ENCODE assay signal across 11 cellular contexts in genomic region chr4:105619193-105619931, GRCh38.
DNase-seq lines count a peak whose midpoint lies in the region; ATAC-seq, FAIRE-seq and TF ChIP-seq lines count a peak whose summit lies in the region.
"Had no signal": no experiment of that assay in that cellular context is flagged by ENCODE, and none has a peak within 500 bp of the region (broad histone marks: within the 10 kb centered on the region; RNA-seq: fewer than 3 reads in every experiment).

No MANE protein-coding gene starts in this region.

- no peak for TF ChIP-seq CTCF in breast epithelium (IDR thresholded peaks at IDR 0.05)
- TF ChIP-seq CTCF in HepG2 (CRISPR knock-in tag; IDR thresholded peaks at IDR 0.05) = no peak
- no peak for TF ChIP-seq CTCF in transverse colon (IDR thresholded peaks at IDR 0.05)

- H3K36me3 ChIP-seq in breast epithelium = no peaks in the 10 kb centered on the region
- H3K36me3 ChIP-seq in HepG2 (replicated peaks in 1 of 2; ENCODE audit: control insufficient read depth in 1 of 2, insufficient read depth in 2 of 2, low read length in 2 of 2) = no peaks in the 10 kb centered on the region
- no peaks in the 10 kb centered on the region for H3K36me3 ChIP-seq in transverse colon
- H3K36me3 ChIP-seq: neutrophil, SJSA1 had no signal

- no peaks in the 10 kb centered on the region for H3K27me3 ChIP-seq in breast epithelium
- H3K27me3 ChIP-seq in HepG2 (ENCODE audit: control insufficient read depth in 1 of 2, insufficient read depth in 2 of 2, low read length in 2 of 2) = no peaks in the 10 kb centered on the region
- no peaks in the 10 kb centered on the region for H3K27me3 ChIP-seq in transverse colon
- H3K27me3 ChIP-seq: neutrophil, SJSA1 had no signal

- DNase-seq in NCI-H146 (lab: John Stamatoyannopoulos, UW) = peak; percentile 32
- DNase-seq in NCI-H146 treated with DMSO at 0.1 percent for 48 hours (lab: John Stamatoyannopoulos, UW; ENCODE audit: unreplicated experiment) = no peak
- DNase-seq in breast epithelium (ENCODE audit: low spot score in 2 of 2) = peak; percentile 83 to 96
- DNase-seq in HepG2 (ENCODE audit: low spot score) = no peak
- peak; percentile 64 for DNase-seq in transverse colon
- no peak for DNase-seq in Kasumi-1 (lab: John Stamatoyannopoulos, UW)
- no peak for DNase-seq in NCI-H526 (lab: John Stamatoyannopoulos, UW)

- TF ChIP-seq POLR2A in breast epithelium (IDR thresholded peaks at IDR 0.05) (no peak), HepG2 (IDR thresholded peaks at IDR 0.05; ENCODE audit: insufficient read depth in 1 of 2, low read depth in 2 of 2, low read length in 2 of 2) (no peak), transverse colon (IDR thresholded peaks at IDR 0.05) (no peak)

- H3K27ac ChIP-seq in breast epithelium = peak overlapping the region; percentile 40 to 76
- no peak overlapping the region for H3K27ac ChIP-seq in HepG2 (ENCODE audit: extremely low read length, insufficient read depth, low read length)
- no peak overlapping the region for H3K27ac ChIP-seq in transverse colon
- H3K27ac ChIP-seq: A549, neutrophil, SJSA1 had no signal

- no peak for TF ChIP-seq RAD21 in HepG2 (CRISPR knock-in tag; IDR thresholded peaks at IDR 0.05)

- no TSS peak for BruUV-seq in HepG2 (replicated peaks; lab: Mats Ljungman, UMichigan)

- H3K4me3 ChIP-seq in breast epithelium = no peak overlapping the region
- H3K4me3 ChIP-seq in HepG2 (replicated peaks in 1 of 3; ENCODE audit: insufficient read depth in 1 of 3, low read depth in 2 of 3, low read length in 3 of 3) = no peak overlapping the region
- no peak overlapping the region for H3K4me3 ChIP-seq in transverse colon
- H3K4me3 ChIP-seq: A549, SJSA1 had no signal

- H3K4me1 ChIP-seq in breast epithelium = no peaks in the 10 kb centered on the region
- no peaks in the 10 kb centered on the region for H3K4me1 ChIP-seq in HepG2 (ENCODE audit: insufficient read depth, low read length)
- H3K4me1 ChIP-seq in transverse colon = peaks cover 0 to 5% (median 0%) of the 10 kb centered on the region in 4 donors
- H3K4me1 ChIP-seq: A549, SJSA1 had no signal

- no peak overlapping the region for H3K9ac ChIP-seq in HepG2 (ENCODE audit: insufficient read depth, low read depth, low read length)

- CTCF ChIA-PET in HepG2 (lab: Yijun Ruan, JAX; ENCODE audit: low intra/inter-chr PET ratio, low total read pairs) = no interaction called here

- POLR2A ChIA-PET in HepG2 (lab: Yijun Ruan, JAX) = no interaction called here

- no peak overlapping the region for H2AFZ ChIP-seq in HepG2 (ENCODE audit: low read length)

- intact Hi-C loops in breast epithelium (cut with DNase I; ENCODE audit: low total_unique reads) = no loop called here
- intact Hi-C loops in HepG2 (cut with micrococcal nuclease; ENCODE audit: unreplicated experiment) = no loop called here
- intact Hi-C loops in transverse colon (cut with DNase I; ENCODE audit: low total_unique reads) = no loop called here

- no peak for FAIRE-seq in HepG2 (lab: Jason Lieb, UNC)
- FAIRE-seq: A549 had no signal

- TF ChIP-seq EP300 in HepG2 (IDR thresholded peaks at IDR 0.05; ENCODE audit: low read depth in 2 of 2, low read length in 2 of 2) (no peak), HepG2 (CRISPR knock-in tag; IDR thresholded peaks at IDR 0.05; ENCODE audit: borderline replicate concordance) (no peak), transverse colon (IDR thresholded peaks at IDR 0.05; ENCODE audit: low read depth) (no peak)

- H3K4me2 ChIP-seq in HepG2 (ENCODE audit: low read depth, low read length) = no peak overlapping the region
- H3K4me2 ChIP-seq: A549 had no signal

- H3K79me2 ChIP-seq in HepG2 (ENCODE audit: insufficient read depth, low read length) = no peaks in the 10 kb centered on the region

- no peaks in the 10 kb centered on the region for H4K20me1 ChIP-seq in HepG2 (ENCODE audit: insufficient read depth, low read length)

- 12% methylated on average over 5 of the region's 5 CpGs for WGBS in HepG2 (ENCODE audit: low lambda C conversion rate)
- WGBS in transverse colon (ENCODE audit: low coverage in 1 of 2), 2 donors = 60 to 79% methylated on average over 2 to 5 of the region's 5 CpGs

- ATAC-seq in HepG2 (no peak), HG02884 (IDR thresholded peaks at IDR 0.05; ENCODE audit: unreplicated experiment) (no peak)
- ATAC-seq: A549 had no signal

- in situ Hi-C loops in HepG2 (cut with HindIII; ENCODE audit: extremely low pct_ligation_motif_present, low pct_unique_long_range_greater_than_20kb) (no loop called here), transverse colon (cut with MboI; ENCODE audit: low pct_ligation_motif_present in 1 of 4, low pct_unique_long_range_greater_than_20kb in 1 of 4, low sequenced_read_pairs in 3 of 4) (no loop called here)

- H3K9me3 ChIP-seq in breast epithelium (no peaks in the 10 kb centered on the region), HepG2 (ENCODE audit: low read length) (no peaks in the 10 kb centered on the region), transverse colon (no peaks in the 10 kb centered on the region)
- H3K9me3 ChIP-seq: A549, neutrophil, SJSA1 had no signal

TF ChIP-seq in HepG2, 621 proteins besides CTCF, POLR2A, EP300 and RAD21:
- TF ChIP-seq PHF20 (CRISPR knock-in tag; IDR thresholded peaks at IDR 0.05) (no peak), RXRA (CRISPR knock-in tag; IDR thresholded peaks at IDR 0.05) (no peak), SOX13 (IDR thresholded peaks at IDR 0.05) (no peak), SOX13 (CRISPR knock-in tag; conservative IDR thresholded peaks at IDR 0.05 in 1 of 2, IDR thresholded peaks at IDR 0.05 in 1 of 2) (peak in 1 of 2 experiments; percentile 37; a peak in 1 of 4 replicates), ZNF12 (CRISPR knock-in tag; IDR thresholded peaks at IDR 0.05) (no peak), TFAP4 (IDR thresholded peaks at IDR 0.05; ENCODE audit: borderline replicate concordance, low read depth) (peak; percentile 22; the same call in 1 of the 2 replicates), SOX5 (CRISPR knock-in tag; IDR thresholded peaks at IDR 0.05; ENCODE audit: borderline replicate concordance) (no peak), NCOA2 (CRISPR knock-in tag; IDR thresholded peaks at IDR 0.05) (no peak), ZNF235 (CRISPR knock-in tag; IDR thresholded peaks at IDR 0.05; ENCODE audit: borderline replicate concordance) (no peak), HNF4A (CRISPR knock-in tag; IDR thresholded peaks at IDR 0.05) (no peak), TFDP2 (CRISPR knock-in tag; IDR thresholded peaks at IDR 0.05) (no peak), SALL2 (CRISPR knock-in tag; IDR thresholded peaks at IDR 0.05) (no peak), KLF12 (CRISPR knock-in tag; IDR thresholded peaks at IDR 0.05; ENCODE audit: borderline replicate concordance) (no peak)
- TF ChIP-seq, protein P1, sequence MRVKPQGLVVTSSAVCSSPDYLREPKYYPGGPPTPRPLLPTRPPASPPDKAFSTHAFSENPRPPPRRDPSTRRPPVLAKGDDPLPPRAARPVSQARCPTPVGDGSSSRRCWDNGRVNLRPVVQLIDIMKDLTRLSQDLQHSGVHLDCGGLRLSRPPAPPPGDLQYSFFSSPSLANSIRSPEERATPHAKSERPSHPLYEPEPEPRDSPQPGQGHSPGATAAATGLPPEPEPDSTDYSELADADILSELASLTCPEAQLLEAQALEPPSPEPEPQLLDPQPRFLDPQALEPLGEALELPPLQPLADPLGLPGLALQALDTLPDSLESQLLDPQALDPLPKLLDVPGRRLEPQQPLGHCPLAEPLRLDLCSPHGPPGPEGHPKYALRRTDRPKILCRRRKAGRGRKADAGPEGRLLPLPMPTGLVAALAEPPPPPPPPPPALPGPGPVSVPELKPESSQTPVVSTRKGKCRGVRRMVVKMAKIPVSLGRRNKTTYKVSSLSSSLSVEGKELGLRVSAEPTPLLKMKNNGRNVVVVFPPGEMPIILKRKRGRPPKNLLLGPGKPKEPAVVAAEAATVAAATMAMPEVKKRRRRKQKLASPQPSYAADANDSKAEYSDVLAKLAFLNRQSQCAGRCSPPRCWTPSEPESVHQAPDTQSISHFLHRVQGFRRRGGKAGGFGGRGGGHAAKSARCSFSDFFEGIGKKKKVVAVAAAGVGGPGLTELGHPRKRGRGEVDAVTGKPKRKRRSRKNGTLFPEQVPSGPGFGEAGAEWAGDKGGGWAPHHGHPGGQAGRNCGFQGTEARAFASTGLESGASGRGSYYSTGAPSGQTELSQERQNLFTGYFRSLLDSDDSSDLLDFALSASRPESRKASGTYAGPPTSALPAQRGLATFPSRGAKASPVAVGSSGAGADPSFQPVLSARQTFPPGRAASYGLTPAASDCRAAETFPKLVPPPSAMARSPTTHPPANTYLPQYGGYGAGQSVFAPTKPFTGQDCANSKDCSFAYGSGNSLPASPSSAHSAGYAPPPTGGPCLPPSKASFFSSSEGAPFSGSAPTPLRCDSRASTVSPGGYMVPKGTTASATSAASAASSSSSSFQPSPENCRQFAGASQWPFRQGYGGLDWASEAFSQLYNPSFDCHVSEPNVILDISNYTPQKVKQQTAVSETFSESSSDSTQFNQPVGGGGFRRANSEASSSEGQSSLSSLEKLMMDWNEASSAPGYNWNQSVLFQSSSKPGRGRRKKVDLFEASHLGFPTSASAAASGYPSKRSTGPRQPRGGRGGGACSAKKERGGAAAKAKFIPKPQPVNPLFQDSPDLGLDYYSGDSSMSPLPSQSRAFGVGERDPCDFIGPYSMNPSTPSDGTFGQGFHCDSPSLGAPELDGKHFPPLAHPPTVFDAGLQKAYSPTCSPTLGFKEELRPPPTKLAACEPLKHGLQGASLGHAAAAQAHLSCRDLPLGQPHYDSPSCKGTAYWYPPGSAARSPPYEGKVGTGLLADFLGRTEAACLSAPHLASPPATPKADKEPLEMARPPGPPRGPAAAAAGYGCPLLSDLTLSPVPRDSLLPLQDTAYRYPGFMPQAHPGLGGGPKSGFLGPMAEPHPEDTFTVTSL (CRISPR knock-in tag; IDR thresholded peaks at IDR 0.05; ENCODE audit: borderline replicate concordance) = no peak

Comparison
In these comparisons a context has a peak if more than half of its experiments do, and no peak if none do; other contexts are left out.
1. DNase-seq: peak in NCI-H146 (single experiment), breast epithelium (2 of 2) and transverse colon (single experiment); none in NCI-H146 treated with DMSO at 0.1 percent for 48 hours (single experiment), HepG2 (single experiment), Kasumi-1 (0 of 2) and NCI-H526 (0 of 2).
2. H3K27ac ChIP-seq: peak in breast epithelium (2 of 2); none in HepG2 (single experiment) and transverse colon (0 of 4).